1 cellular context compared by ENCODE assay signal in genomic region chr14:21026988-21027315, GRCh38.
TF ChIP-seq lines count a peak whose summit lies in the region.

No MANE protein-coding gene starts in this region.

TF ChIP-seq in K562, 482 proteins besides CTCF, POLR2A, EP300 and RAD21 (continues in another document):
- TF ChIP-seq PRPF4 (IDR thresholded peaks at IDR 0.05; ENCODE audit: insufficient read depth, low read depth, low read length, poor library complexity, severe bottlenecking), result no peak
- peak; percentile 77 for TF ChIP-seq NFE2 (IDR thresholded peaks at IDR 0.05; ENCODE audit: low read depth)
- 0 out of 2 replicates have a peak, but pooled peaks have one; percentile 43 for TF ChIP-seq MEF2D (tag; conservative IDR thresholded peaks at IDR 0.05; ENCODE audit: low read depth)
- peak; percentile 76 for TF ChIP-seq FOSL1 (tag; conservative IDR thresholded peaks at IDR 0.05)
- TF ChIP-seq L3MBTL2 (IDR thresholded peaks at IDR 0.05), result peak; percentile 32; the same call in 1 of the 2 replicates
- peak; percentile 17; the same call in 1 of the 2 replicates for TF ChIP-seq MAFK (IDR thresholded peaks at IDR 0.05; ENCODE audit: low read length)
- peak; percentile 52; the same call in 1 of the 2 replicates for TF ChIP-seq ZBTB7A (IDR thresholded peaks at IDR 0.05; ENCODE audit: borderline replicate concordance, control insufficient read depth, low read depth, low read length)
- TF ChIP-seq SRSF7 (optimal IDR thresholded peaks at IDR 0.05; ENCODE audit: low read depth, low read length), result no peak
- peak; percentile 82 for TF ChIP-seq DPF2 (IDR thresholded peaks at IDR 0.05)
- TF ChIP-seq CTBP1 (IDR thresholded peaks at IDR 0.05; ENCODE audit: borderline replicate concordance), result peak; percentile 44; the same call in 1 of the 2 replicates
- TF ChIP-seq SMARCA4 (IDR thresholded peaks at IDR 0.05), result peak; percentile 68
- 0 out of 2 replicates have a peak, but pooled peaks have one; percentile 35 for TF ChIP-seq HDAC2 (IDR thresholded peaks at IDR 0.05)
- TF ChIP-seq ASH1L (IDR thresholded peaks at IDR 0.05; ENCODE audit: borderline replicate concordance, low read depth, partially characterized antibody), result no peak
- peak; percentile 63; the same call in 1 of the 2 replicates for TF ChIP-seq LEF1 (IDR thresholded peaks at IDR 0.05)
- peak; percentile 67 for TF ChIP-seq ATF3 (IDR thresholded peaks at IDR 0.05)
- no peak for TF ChIP-seq ATF3 (CRISPR knock-in tag; conservative IDR thresholded peaks at IDR 0.05)
- no peak for TF ChIP-seq ZBED1 (IDR thresholded peaks at IDR 0.05)
- no peak for TF ChIP-seq ELF1 (tag; IDR thresholded peaks at IDR 0.05)
- TF ChIP-seq, protein P1, sequence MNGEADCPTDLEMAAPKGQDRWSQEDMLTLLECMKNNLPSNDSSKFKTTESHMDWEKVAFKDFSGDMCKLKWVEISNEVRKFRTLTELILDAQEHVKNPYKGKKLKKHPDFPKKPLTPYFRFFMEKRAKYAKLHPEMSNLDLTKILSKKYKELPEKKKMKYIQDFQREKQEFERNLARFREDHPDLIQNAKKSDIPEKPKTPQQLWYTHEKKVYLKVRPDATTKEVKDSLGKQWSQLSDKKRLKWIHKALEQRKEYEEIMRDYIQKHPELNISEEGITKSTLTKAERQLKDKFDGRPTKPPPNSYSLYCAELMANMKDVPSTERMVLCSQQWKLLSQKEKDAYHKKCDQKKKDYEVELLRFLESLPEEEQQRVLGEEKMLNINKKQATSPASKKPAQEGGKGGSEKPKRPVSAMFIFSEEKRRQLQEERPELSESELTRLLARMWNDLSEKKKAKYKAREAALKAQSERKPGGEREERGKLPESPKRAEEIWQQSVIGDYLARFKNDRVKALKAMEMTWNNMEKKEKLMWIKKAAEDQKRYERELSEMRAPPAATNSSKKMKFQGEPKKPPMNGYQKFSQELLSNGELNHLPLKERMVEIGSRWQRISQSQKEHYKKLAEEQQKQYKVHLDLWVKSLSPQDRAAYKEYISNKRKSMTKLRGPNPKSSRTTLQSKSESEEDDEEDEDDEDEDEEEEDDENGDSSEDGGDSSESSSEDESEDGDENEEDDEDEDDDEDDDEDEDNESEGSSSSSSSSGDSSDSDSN (IDR thresholded peaks at IDR 0.05; ENCODE audit: borderline replicate concordance in 1 of 2, low read depth in 2 of 2, low read length in 2 of 2), result 0 out of 4 replicates have a peak, but pooled peaks of 1 of the 2 experiments have one; percentile 26
- TF ChIP-seq, protein P2, sequence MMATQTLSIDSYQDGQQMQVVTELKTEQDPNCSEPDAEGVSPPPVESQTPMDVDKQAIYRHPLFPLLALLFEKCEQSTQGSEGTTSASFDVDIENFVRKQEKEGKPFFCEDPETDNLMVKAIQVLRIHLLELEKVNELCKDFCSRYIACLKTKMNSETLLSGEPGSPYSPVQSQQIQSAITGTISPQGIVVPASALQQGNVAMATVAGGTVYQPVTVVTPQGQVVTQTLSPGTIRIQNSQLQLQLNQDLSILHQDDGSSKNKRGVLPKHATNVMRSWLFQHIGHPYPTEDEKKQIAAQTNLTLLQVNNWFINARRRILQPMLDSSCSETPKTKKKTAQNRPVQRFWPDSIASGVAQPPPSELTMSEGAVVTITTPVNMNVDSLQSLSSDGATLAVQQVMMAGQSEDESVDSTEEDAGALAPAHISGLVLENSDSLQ (IDR thresholded peaks at IDR 0.05), result 0 out of 2 replicates have a peak, but pooled peaks have one; percentile 15
- TF ChIP-seq DIDO1 (tag; IDR thresholded peaks at IDR 0.05; ENCODE audit: low read depth), result no peak
- TF ChIP-seq, protein P3, sequence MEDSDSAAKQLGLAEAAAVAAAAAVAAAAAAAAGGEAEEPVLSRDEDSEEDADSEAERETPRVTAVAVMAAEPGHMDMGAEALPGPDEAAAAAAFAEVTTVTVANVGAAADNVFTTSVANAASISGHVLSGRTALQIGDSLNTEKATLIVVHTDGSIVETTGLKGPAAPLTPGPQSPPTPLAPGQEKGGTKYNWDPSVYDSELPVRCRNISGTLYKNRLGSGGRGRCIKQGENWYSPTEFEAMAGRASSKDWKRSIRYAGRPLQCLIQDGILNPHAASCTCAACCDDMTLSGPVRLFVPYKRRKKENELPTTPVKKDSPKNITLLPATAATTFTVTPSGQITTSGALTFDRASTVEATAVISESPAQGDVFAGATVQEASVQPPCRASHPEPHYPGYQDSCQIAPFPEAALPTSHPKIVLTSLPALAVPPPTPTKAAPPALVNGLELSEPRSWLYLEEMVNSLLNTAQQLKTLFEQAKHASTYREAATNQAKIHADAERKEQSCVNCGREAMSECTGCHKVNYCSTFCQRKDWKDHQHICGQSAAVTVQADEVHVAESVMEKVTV (CRISPR knock-in tag; IDR thresholded peaks at IDR 0.05), result no peak
- peak; percentile 52 for TF ChIP-seq C11orf30 (IDR thresholded peaks at IDR 0.05; ENCODE audit: low read depth)
- no peak for TF ChIP-seq EWSR1 (IDR thresholded peaks at IDR 0.05; ENCODE audit: borderline replicate concordance, low read depth, partially characterized antibody)
- TF ChIP-seq PML (IDR thresholded peaks at IDR 0.05; ENCODE audit: low read length), result no peak
- 0 out of 2 replicates have a peak, but pooled peaks have one; percentile 27 for TF ChIP-seq CXXC5 (CRISPR knock-in tag; IDR thresholded peaks at IDR 0.05)
- 0 out of 2 replicates have a peak, but pooled peaks have one; percentile 35 for TF ChIP-seq SMARCC2 (IDR thresholded peaks at IDR 0.05; ENCODE audit: low read depth)
- peak; percentile 55 to 66; a peak in 3 of 4 replicates for TF ChIP-seq NRF1 (conservative IDR thresholded peaks at IDR 0.05 in 1 of 2, IDR thresholded peaks at IDR 0.05 in 1 of 2)
- TF ChIP-seq ARID4B (CRISPR knock-in tag; IDR thresholded peaks at IDR 0.05), result no peak
- TF ChIP-seq, protein P4, sequence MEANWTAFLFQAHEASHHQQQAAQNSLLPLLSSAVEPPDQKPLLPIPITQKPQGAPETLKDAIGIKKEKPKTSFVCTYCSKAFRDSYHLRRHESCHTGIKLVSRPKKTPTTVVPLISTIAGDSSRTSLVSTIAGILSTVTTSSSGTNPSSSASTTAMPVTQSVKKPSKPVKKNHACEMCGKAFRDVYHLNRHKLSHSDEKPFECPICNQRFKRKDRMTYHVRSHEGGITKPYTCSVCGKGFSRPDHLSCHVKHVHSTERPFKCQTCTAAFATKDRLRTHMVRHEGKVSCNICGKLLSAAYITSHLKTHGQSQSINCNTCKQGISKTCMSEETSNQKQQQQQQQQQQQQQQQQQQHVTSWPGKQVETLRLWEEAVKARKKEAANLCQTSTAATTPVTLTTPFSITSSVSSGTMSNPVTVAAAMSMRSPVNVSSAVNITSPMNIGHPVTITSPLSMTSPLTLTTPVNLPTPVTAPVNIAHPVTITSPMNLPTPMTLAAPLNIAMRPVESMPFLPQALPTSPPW (CRISPR knock-in tag; IDR thresholded peaks at IDR 0.05), result peak; percentile 39; the same call in 1 of the 2 replicates
- TF ChIP-seq, protein P5, sequence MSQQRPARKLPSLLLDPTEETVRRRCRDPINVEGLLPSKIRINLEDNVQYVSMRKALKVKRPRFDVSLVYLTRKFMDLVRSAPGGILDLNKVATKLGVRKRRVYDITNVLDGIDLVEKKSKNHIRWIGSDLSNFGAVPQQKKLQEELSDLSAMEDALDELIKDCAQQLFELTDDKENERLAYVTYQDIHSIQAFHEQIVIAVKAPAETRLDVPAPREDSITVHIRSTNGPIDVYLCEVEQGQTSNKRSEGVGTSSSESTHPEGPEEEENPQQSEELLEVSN (IDR thresholded peaks at IDR 0.05; ENCODE audit: borderline replicate concordance in 1 of 2, extremely low read depth in 1 of 2, insufficient read depth in 1 of 2, insufficient read length in 1 of 2, low read depth in 1 of 2, low read length in 1 of 2, poor library complexity in 1 of 2, severe bottlenecking in 1 of 2), result peak in 1 of 2 experiments; percentile 44
- peak in 1 of 2 experiments; percentile 25; a peak in 1 of 4 replicates for TF ChIP-seq MAZ (CRISPR knock-in tag; conservative IDR thresholded peaks at IDR 0.05 in 1 of 2, IDR thresholded peaks at IDR 0.05 in 1 of 2)
- peak; percentile 75 for TF ChIP-seq SMARCE1 (IDR thresholded peaks at IDR 0.05)
- peak; percentile 90 for TF ChIP-seq JUND (IDR thresholded peaks at IDR 0.05; ENCODE audit: borderline replicate concordance, low read depth, low read length)
- TF ChIP-seq JUND (tag; IDR thresholded peaks at IDR 0.05; ENCODE audit: borderline replicate concordance, low read depth, low read length), result peak; percentile 79; the same call in 2 of the 3 replicates
- 0 out of 2 replicates have a peak, but pooled peaks have one; percentile 5 for TF ChIP-seq ZFX (CRISPR knock-in tag; IDR thresholded peaks at IDR 0.05)
- peak; percentile 28; the same call in 1 of the 2 replicates for TF ChIP-seq ZNF316 (IDR thresholded peaks at IDR 0.05)
- TF ChIP-seq EGR1 (conservative IDR thresholded peaks at IDR 0.05), result peak; percentile 59
- TF ChIP-seq NONO (IDR thresholded peaks at IDR 0.05; ENCODE audit: low read depth in 2 of 2, low read length in 1 of 2), result no peak
- TF ChIP-seq RCOR1 (IDR thresholded peaks at IDR 0.05; ENCODE audit: borderline replicate concordance in 1 of 2, low read depth in 2 of 2, low read length in 2 of 2), result peak in 1 of 2 experiments; percentile 55; a peak in 1 of 4 replicates
- TF ChIP-seq ARID1B (IDR thresholded peaks at IDR 0.05), result peak; percentile 65
- peak; percentile 33; the same call in 1 of the 2 replicates for TF ChIP-seq MAFG (tag; conservative IDR thresholded peaks at IDR 0.05)
- TF ChIP-seq, protein P6, sequence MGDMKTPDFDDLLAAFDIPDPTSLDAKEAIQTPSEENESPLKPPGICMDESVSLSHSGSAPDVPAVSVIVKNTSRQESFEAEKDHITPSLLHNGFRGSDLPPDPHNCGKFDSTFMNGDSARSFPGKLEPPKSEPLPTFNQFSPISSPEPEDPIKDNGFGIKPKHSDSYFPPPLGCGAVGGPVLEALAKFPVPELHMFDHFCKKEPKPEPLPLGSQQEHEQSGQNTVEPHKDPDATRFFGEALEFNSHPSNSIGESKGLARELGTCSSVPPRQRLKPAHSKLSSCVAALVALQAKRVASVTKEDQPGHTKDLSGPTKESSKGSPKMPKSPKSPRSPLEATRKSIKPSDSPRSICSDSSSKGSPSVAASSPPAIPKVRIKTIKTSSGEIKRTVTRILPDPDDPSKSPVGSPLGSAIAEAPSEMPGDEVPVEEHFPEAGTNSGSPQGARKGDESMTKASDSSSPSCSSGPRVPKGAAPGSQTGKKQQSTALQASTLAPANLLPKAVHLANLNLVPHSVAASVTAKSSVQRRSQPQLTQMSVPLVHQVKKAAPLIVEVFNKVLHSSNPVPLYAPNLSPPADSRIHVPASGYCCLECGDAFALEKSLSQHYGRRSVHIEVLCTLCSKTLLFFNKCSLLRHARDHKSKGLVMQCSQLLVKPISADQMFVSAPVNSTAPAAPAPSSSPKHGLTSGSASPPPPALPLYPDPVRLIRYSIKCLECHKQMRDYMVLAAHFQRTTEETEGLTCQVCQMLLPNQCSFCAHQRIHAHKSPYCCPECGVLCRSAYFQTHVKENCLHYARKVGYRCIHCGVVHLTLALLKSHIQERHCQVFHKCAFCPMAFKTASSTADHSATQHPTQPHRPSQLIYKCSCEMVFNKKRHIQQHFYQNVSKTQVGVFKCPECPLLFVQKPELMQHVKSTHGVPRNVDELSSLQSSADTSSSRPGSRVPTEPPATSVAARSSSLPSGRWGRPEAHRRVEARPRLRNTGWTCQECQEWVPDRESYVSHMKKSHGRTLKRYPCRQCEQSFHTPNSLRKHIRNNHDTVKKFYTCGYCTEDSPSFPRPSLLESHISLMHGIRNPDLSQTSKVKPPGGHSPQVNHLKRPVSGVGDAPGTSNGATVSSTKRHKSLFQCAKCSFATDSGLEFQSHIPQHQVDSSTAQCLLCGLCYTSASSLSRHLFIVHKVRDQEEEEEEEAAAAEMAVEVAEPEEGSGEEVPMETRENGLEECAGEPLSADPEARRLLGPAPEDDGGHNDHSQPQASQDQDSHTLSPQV (IDR thresholded peaks at IDR 0.05), result peak; percentile 73; the same call in 1 of the 2 replicates
- no peak for TF ChIP-seq ZNF695 (CRISPR knock-in tag; IDR thresholded peaks at IDR 0.05)
- TF ChIP-seq, protein P7, sequence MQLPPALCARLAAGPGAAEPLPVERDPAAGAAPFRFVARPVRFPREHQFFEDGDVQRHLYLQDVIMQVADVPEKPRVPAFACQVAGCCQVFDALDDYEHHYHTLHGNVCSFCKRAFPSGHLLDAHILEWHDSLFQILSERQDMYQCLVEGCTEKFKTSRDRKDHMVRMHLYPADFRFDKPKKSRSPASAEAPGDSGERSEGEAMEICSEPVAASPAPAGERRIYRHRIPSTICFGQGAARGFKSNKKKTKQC (CRISPR knock-in tag; IDR thresholded peaks at IDR 0.05), result no peak
- peak; percentile 12; the same call in 1 of the 2 replicates for TF ChIP-seq CBFA2T3 (IDR thresholded peaks at IDR 0.05)
- peak; percentile 63 for TF ChIP-seq MEF2A (IDR thresholded peaks at IDR 0.05; ENCODE audit: control insufficient read depth, low read depth, low read length)
